Comparison of ENCODE assay signal across 1 cellular context in the genomic region with DNA sequence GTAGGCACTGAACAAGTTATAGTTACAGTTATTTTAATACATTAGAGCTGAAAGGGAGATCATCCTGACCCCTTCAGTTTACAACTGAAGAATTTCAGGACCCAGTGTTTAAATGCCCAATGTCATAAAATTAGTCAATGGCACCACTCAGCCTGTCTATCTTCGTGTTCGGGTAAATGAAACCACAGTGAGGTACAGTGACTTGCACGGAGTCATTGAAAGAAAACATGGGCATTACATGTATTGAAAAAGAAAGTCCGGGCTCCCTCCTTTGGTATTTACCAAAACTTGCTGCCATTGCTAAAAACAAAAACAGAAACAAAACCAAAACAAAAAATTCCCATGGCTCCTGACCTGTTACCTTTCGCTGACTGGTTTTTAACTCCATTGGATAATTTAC.
TF ChIP-seq lines count a peak whose summit lies in the region.

No MANE protein-coding gene starts in this region.

TF ChIP-seq in GM12878, 131 proteins besides CTCF, POLR2A, EP300 and RAD21 (continued from another document):
- TF ChIP-seq MXI1 (IDR thresholded peaks at IDR 0.05; ENCODE audit: low read depth, low read length) (no peak), BMI1 (IDR thresholded peaks at IDR 0.05; ENCODE audit: borderline replicate concordance) (no peak), BHLHE40 (IDR thresholded peaks at IDR 0.05; ENCODE audit: borderline replicate concordance in 1 of 2, low read depth in 2 of 2, low read length in 1 of 2) (no peak), CBX3 (IDR thresholded peaks at IDR 0.05; ENCODE audit: borderline replicate concordance, low read depth) (no peak)
